Comparison of ENCODE assay signal across 24 cellular contexts in the genomic region with DNA sequence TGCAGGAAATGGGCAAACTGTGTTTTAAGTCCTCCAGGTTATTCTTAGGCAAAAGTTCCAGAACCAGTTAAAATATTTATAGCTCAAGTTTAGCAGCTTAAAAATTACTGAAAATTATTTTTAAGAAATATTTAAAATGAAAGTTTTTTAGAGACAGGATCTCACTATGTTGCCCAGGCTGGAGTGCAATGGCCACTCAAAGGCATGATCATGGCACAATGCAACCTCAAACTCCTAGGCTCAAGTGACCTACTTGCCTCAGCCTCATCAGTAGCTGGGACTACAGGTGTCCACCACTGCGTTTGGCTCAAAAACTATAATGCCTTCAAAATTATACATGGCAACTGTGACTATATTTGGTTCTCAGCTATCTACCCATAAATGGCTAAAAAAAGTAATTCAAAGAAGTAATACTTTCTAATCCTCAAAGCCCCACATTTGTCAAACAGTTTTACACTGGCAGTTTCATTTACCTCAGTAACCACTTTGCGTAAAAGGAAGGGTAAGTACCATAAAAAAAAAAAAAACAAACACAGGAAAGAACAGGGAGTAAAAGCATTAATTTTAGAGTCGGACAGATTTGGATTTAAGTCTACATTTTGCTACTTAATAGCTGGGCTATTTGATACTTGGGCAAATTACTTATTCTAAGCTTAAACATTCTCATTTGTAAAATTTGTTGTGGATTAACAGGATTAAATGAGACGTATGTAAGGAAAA. TPM values are rescaled to one million over a fixed set of nuclear protein-coding genes. Genes with fewer than 3 reads are reported as not detected.
A peak's percentile ranks its signal among the peaks of the same experiment; 100 is the strongest.
DNase-seq lines count a peak whose midpoint lies in the region; ATAC-seq and TF ChIP-seq lines count a peak whose summit lies in the region.
"Had no signal": no experiment of that assay in that cellular context is flagged by ENCODE, and none has a peak within 500 bp of the region (broad histone marks: within the 10 kb centered on the region; RNA-seq: fewer than 3 reads in every experiment).

No MANE protein-coding gene starts in this region.

- no peak for TF ChIP-seq POLR2A in prostate gland (IDR thresholded peaks at IDR 0.05)

- ATAC-seq in activated naive CD8-positive, alpha-beta T cell treated with anti-CD3 and anti-CD28 coated beads, Interleukin-2, amount 10 ng/mL, durations not matched to agents 7 days and 5 days (ENCODE audit: low read depth): no peak
- ATAC-seq in activated naive CD8-positive, alpha-beta T cell treated with anti-CD3 and anti-CD28 coated beads, Interleukin-2, amount 50 U/mL, for 24 hours: no peak
- ATAC-seq in left lobe of liver: no peak
- ATAC-seq: GM23338, PC-3, Right ventricle myocardium inferior had no signal

- H3K4me3 Mint-ChIP-seq in activated naive CD8-positive, alpha-beta T cell treated with anti-CD3 and anti-CD28 coated beads, Interleukin-2, amount 10 ng/mL, durations not matched to agents 7 days and 5 days: no peak overlapping the region
- no peak overlapping the region for H3K4me3 Mint-ChIP-seq in activated naive CD8-positive, alpha-beta T cell treated with anti-CD3 and anti-CD28 coated beads, Interleukin-2, amount 50 U/mL, for 24 hours
- no peak overlapping the region for H3K4me3 Mint-ChIP-seq in activated T-helper 2 cell treated with anti-CD3 and anti-CD28 coated beads, Interferon-gamma antibody, Interleukin-2, Interleukin-4, amounts not matched to agents 10 μg/mL and 5 μg/mL and 100 μg/mL, durations not matched to agents 14 hours and 24 hours and 36 hours (ENCODE audit: low read depth)
- no peak overlapping the region for H3K4me3 Mint-ChIP-seq in nephron progenitor cell
- H3K4me3 Mint-ChIP-seq: CD4-positive, CD25-positive, alpha-beta regulatory T cell; GM23338; H9; HFFc6 had no signal

- H3K27ac Mint-ChIP-seq in activated naive CD8-positive, alpha-beta T cell treated with anti-CD3 and anti-CD28 coated beads, Interleukin-2, amount 10 ng/mL, durations not matched to agents 7 days and 5 days: peak overlapping the region; percentile 52
- no peak overlapping the region for H3K27ac Mint-ChIP-seq in activated naive CD8-positive, alpha-beta T cell treated with anti-CD3 and anti-CD28 coated beads, Interleukin-2, amount 50 U/mL, for 24 hours
- peak overlapping the region; percentile 47 for H3K27ac Mint-ChIP-seq in activated T-helper 2 cell treated with anti-CD3 and anti-CD28 coated beads, Interferon-gamma antibody, Interleukin-2, Interleukin-4, amounts not matched to agents 10 μg/mL and 5 μg/mL and 100 μg/mL, durations not matched to agents 14 hours and 24 hours and 36 hours
- peak overlapping the region; percentile 8 for H3K27ac Mint-ChIP-seq in nephron progenitor cell
- H3K27ac Mint-ChIP-seq: CD4-positive, CD25-positive, alpha-beta regulatory T cell; GM23338; H9; HFFc6 had no signal

- H3K36me3 Mint-ChIP-seq in activated naive CD8-positive, alpha-beta T cell treated with anti-CD3 and anti-CD28 coated beads, Interleukin-2, amount 10 ng/mL, durations not matched to agents 7 days and 5 days: peaks cover 21% of the 10 kb centered on the region
- peaks cover 25% of the 10 kb centered on the region for H3K36me3 Mint-ChIP-seq in activated naive CD8-positive, alpha-beta T cell treated with anti-CD3 and anti-CD28 coated beads, Interleukin-2, amount 50 U/mL, for 24 hours (ENCODE audit: low read depth)
- H3K36me3 Mint-ChIP-seq in activated T-helper 2 cell treated with anti-CD3 and anti-CD28 coated beads, Interferon-gamma antibody, Interleukin-2, Interleukin-4, amounts not matched to agents 10 μg/mL and 5 μg/mL and 100 μg/mL, durations not matched to agents 14 hours and 24 hours and 36 hours (ENCODE audit: low read depth): peaks cover 33% of the 10 kb centered on the region
- peaks cover 31% of the 10 kb centered on the region for H3K36me3 Mint-ChIP-seq in nephron progenitor cell (ENCODE audit: low read depth)

- H3K9me3 ChIP-seq in HEK293 (ENCODE audit: control insufficient read depth, insufficient read depth, low read depth, low read length): no peaks in the 10 kb centered on the region
- H3K9me3 ChIP-seq in prostate gland: no peaks in the 10 kb centered on the region
- H3K9me3 ChIP-seq: BLaER1, MG63, SJSA1 had no signal

- TF ChIP-seq CTCF in HEK293 (tag by site-specific recombination; IDR thresholded peaks at IDR 0.05) (no peak), nephron progenitor cell (IDR thresholded peaks at IDR 0.05) (no peak), prostate gland (IDR thresholded peaks at IDR 0.05) (no peak)

- peaks cover 13% of the 10 kb centered on the region for H3K4me1 Mint-ChIP-seq in activated naive CD8-positive, alpha-beta T cell treated with anti-CD3 and anti-CD28 coated beads, Interleukin-2, amount 10 ng/mL, durations not matched to agents 7 days and 5 days
- H3K4me1 Mint-ChIP-seq in activated naive CD8-positive, alpha-beta T cell treated with anti-CD3 and anti-CD28 coated beads, Interleukin-2, amount 50 U/mL, for 24 hours: peaks cover 38% of the 10 kb centered on the region
- H3K4me1 Mint-ChIP-seq in activated T-helper 2 cell treated with anti-CD3 and anti-CD28 coated beads, Interferon-gamma antibody, Interleukin-2, Interleukin-4, amounts not matched to agents 10 μg/mL and 5 μg/mL and 100 μg/mL, durations not matched to agents 14 hours and 24 hours and 36 hours (ENCODE audit: low read depth): peaks cover 16% of the 10 kb centered on the region
- no peaks in the 10 kb centered on the region for H3K4me1 Mint-ChIP-seq in nephron progenitor cell
- H3K4me1 Mint-ChIP-seq: GM23338, H9 had no signal

- POLR2A ChIA-PET in activated naive CD8-positive, alpha-beta T cell treated with anti-CD3 and anti-CD28 coated beads, Interleukin-2, amount 10 ng/mL, durations not matched to agents 7 days and 5 days (lab: Charles Lee): interaction anchor here (1.0 kb wide), 1 partner anchor 9 kb away, joined by 3 read pairs; the partner anchor contains the start of gene KLHL28
- POLR2A ChIA-PET in HEK293 (lab: Yijun Ruan, JAX): interaction anchor here (0.8 kb wide), 1 partner anchor 9 kb away, joined by 8 read pairs; the partner anchor contains the start of gene KLHL28

- no peaks in the 10 kb centered on the region for H3K9me3 Mint-ChIP-seq in activated naive CD8-positive, alpha-beta T cell treated with anti-CD3 and anti-CD28 coated beads, Interleukin-2, amount 10 ng/mL, durations not matched to agents 7 days and 5 days
- no peaks in the 10 kb centered on the region for H3K9me3 Mint-ChIP-seq in activated naive CD8-positive, alpha-beta T cell treated with anti-CD3 and anti-CD28 coated beads, Interleukin-2, amount 50 U/mL, for 24 hours
- H3K9me3 Mint-ChIP-seq in activated T-helper 2 cell treated with anti-CD3 and anti-CD28 coated beads, Interferon-gamma antibody, Interleukin-2, Interleukin-4, amounts not matched to agents 10 μg/mL and 5 μg/mL and 100 μg/mL, durations not matched to agents 14 hours and 24 hours and 36 hours: peaks cover 6% of the 10 kb centered on the region
- H3K9me3 Mint-ChIP-seq in nephron progenitor cell: peaks cover 5% of the 10 kb centered on the region
- H3K9me3 Mint-ChIP-seq: CD4-positive, CD25-positive, alpha-beta regulatory T cell; GM23338; H9; HFFc6 had no signal

- H3K27me3 ChIP-seq in prostate gland (replicated peaks; ENCODE audit: insufficient read depth): no peaks in the 10 kb centered on the region
- H3K27me3 ChIP-seq: BLaER1, MG63, SJSA1 had no signal

- no peak overlapping the region for H3K4me3 ChIP-seq in HEK293 (ENCODE audit: low read depth, low read length)
- no peak overlapping the region for H3K4me3 ChIP-seq in prostate gland
- H3K4me3 ChIP-seq: BLaER1, GM23338, MG63, SJSA1 had no signal

- CTCF ChIA-PET in HEK293 (lab: Yijun Ruan, JAX): interaction anchor here (0.6 kb wide), 1 partner anchor 275 kb away, joined by 3 read pairs; no protein-coding TSS in a partner anchor

- H3K27ac ChIP-seq in HEK293 (ENCODE audit: extremely low read depth, low read depth, low read length) (peak overlapping the region; percentile 22; the same call in 1 of the 2 replicates), prostate gland (no peak overlapping the region)
- H3K27ac ChIP-seq: BLaER1, SJSA1 had no signal

- intact Hi-C loops in activated T-helper 2 cell treated with anti-CD3 and anti-CD28 coated beads, Interferon-gamma antibody, Interleukin-2, Interleukin-4, amounts not matched to agents 10 μg/mL and 5 μg/mL and 100 μg/mL, durations not matched to agents 14 hours and 24 hours and 36 hours (cut with micrococcal nuclease): no loop called here
- intact Hi-C loops in prostate gland (cut with DNase I): no loop called here

- H3K4me1 ChIP-seq in HEK293 (ENCODE audit: control insufficient read depth, insufficient read depth, low read length): peaks cover 21% of the 10 kb centered on the region
- no peaks in the 10 kb centered on the region for H3K4me1 ChIP-seq in prostate gland (replicated peaks)
- H3K4me1 ChIP-seq: SJSA1 had no signal

- no peaks in the 10 kb centered on the region for H3K27me3 Mint-ChIP-seq in activated naive CD8-positive, alpha-beta T cell treated with anti-CD3 and anti-CD28 coated beads, Interleukin-2, amount 10 ng/mL, durations not matched to agents 7 days and 5 days
- H3K27me3 Mint-ChIP-seq in activated naive CD8-positive, alpha-beta T cell treated with anti-CD3 and anti-CD28 coated beads, Interleukin-2, amount 50 U/mL, for 24 hours: no peaks in the 10 kb centered on the region
- no peaks in the 10 kb centered on the region for H3K27me3 Mint-ChIP-seq in activated T-helper 2 cell treated with anti-CD3 and anti-CD28 coated beads, Interferon-gamma antibody, Interleukin-2, Interleukin-4, amounts not matched to agents 10 μg/mL and 5 μg/mL and 100 μg/mL, durations not matched to agents 14 hours and 24 hours and 36 hours (ENCODE audit: low read depth)
- H3K27me3 Mint-ChIP-seq in nephron progenitor cell (ENCODE audit: low read depth, poor library complexity): peaks cover 3% of the 10 kb centered on the region
- H3K27me3 Mint-ChIP-seq: CD4-positive, CD25-positive, alpha-beta regulatory T cell had no signal

- H3K36me3 ChIP-seq in HEK293 (ENCODE audit: control insufficient read depth in 2 of 2, insufficient read depth in 1 of 2, low read length in 2 of 2): peaks cover 0 to 7% of the 10 kb centered on the region in 2 experiments; a peak in 2 of 3 replicates
- H3K36me3 ChIP-seq in prostate gland: no peaks in the 10 kb centered on the region
- H3K36me3 ChIP-seq: SJSA1 had no signal

- 54% methylated on average over 4 of the region's 4 CpGs for WGBS in prostate gland

- no peak for DNase-seq in activated naive CD8-positive, alpha-beta T cell treated with anti-CD3 and anti-CD28 coated beads, Interleukin-2, amount 10 ng/mL, durations not matched to agents 7 days and 5 days
- no peak for DNase-seq in activated naive CD8-positive, alpha-beta T cell treated with anti-CD3 and anti-CD28 coated beads, Interleukin-2, amount 50 U/mL, for 24 hours
- no peak for DNase-seq in activated T-helper 2 cell treated with anti-CD3 and anti-CD28 coated beads, Interferon-gamma antibody, Interleukin-2, Interleukin-4, amounts not matched to agents 10 μg/mL and 5 μg/mL and 100 μg/mL, durations not matched to agents 14 hours and 24 hours and 36 hours (ENCODE audit: low spot score)
- DNase-seq in nephron progenitor cell (no peak), left lobe of liver (ENCODE audit: low spot score) (no peak), DMS53 (lab: John Stamatoyannopoulos, UW) (no peak), prostate gland (ENCODE audit: low spot score) (no peak)
- DNase-seq: CD4-positive, CD25-positive, alpha-beta regulatory T cell; DMS153; H9; HFFc6; KBM-7; MG63; NCI-H2029; NCI-H446; NCI-H524 treated with DMSO at 0.1 percent for 48 hours; NCI-H774; NK-92 treated with Interleukin-12 subunit alpha and Interleukin-12 subunit beta, amount 100 ng/mL, for 24 hours; PC-3 had no signal

RNA-seq across cellular contexts. Expression of gene KLHL28, which starts 9.2 kb away (rescaled TPM):
- 10 to 100 TPM; 19.6 to 22.4 TPM for total RNA-seq in activated naive CD8-positive, alpha-beta T cell treated with anti-CD3 and anti-CD28 coated beads, Interleukin-2, amount 10 ng/mL, durations not matched to agents 7 days and 5 days
- total RNA-seq in activated T-helper 2 cell treated with anti-CD3 and anti-CD28 coated beads, Interferon-gamma antibody, Interleukin-2, Interleukin-4, amounts not matched to agents 10 μg/mL and 5 μg/mL and 100 μg/mL, durations not matched to agents 14 hours and 24 hours and 36 hours: 17.3 and 17.4 TPM in 2 replicates
- total RNA-seq in left lobe of liver: 6.2 TPM
- total RNA-seq in prostate gland: 1 to 10 TPM; 7.4 to 9.7 TPM

RNA-seq across cellular contexts. Expression of gene TOGARAM1, which starts 9.4 kb away (rescaled TPM):
- 10 to 100 TPM; 11.4 to 11.9 TPM for total RNA-seq in activated naive CD8-positive, alpha-beta T cell treated with anti-CD3 and anti-CD28 coated beads, Interleukin-2, amount 10 ng/mL, durations not matched to agents 7 days and 5 days
- total RNA-seq in activated T-helper 2 cell treated with anti-CD3 and anti-CD28 coated beads, Interferon-gamma antibody, Interleukin-2, Interleukin-4, amounts not matched to agents 10 μg/mL and 5 μg/mL and 100 μg/mL, durations not matched to agents 14 hours and 24 hours and 36 hours: 7.3 and 11.1 TPM in 2 replicates
- total RNA-seq in left lobe of liver (5.9 TPM), prostate gland (10 to 100 TPM; 17.9 to 26.8 TPM)
